In genomic region chr22:28799125-28799833, GRCh38 we compare ENCODE assay signal across 8 cellular contexts. TPM values are rescaled to one million over a fixed set of nuclear protein-coding genes. Genes with fewer than 3 reads are reported as not detected.
DNase-seq lines count a peak whose midpoint lies in the region; ATAC-seq and TF ChIP-seq lines count a peak whose summit lies in the region.

No MANE protein-coding gene starts in this region.

- H3K4me3 Mint-ChIP-seq in glutamatergic neuron (ENCODE audit: unreplicated experiment): peak overlapping the region; percentile 94

- peak overlapping the region; percentile 99 for H3K9ac ChIP-seq in parathyroid adenoma

- H3K27me3 ChIP-seq in GM06990 (replicated peaks; ENCODE audit: control insufficient read depth, insufficient read depth, low read length): no peaks in the 10 kb centered on the region
- no peaks in the 10 kb centered on the region for H3K27me3 ChIP-seq in parathyroid adenoma (ENCODE audit: control insufficient read depth, insufficient read depth, low read length)

- H3K4me3 ChIP-seq in GM06990 (replicated peaks; ENCODE audit: low read depth, low read length) (peak overlapping the region; percentile 72), parathyroid adenoma (ENCODE audit: low read depth, low read length) (peak overlapping the region; percentile 94)

- H3K4me2 ChIP-seq in parathyroid adenoma (ENCODE audit: low read length): peak overlapping the region; percentile 78

- H3K9me3 ChIP-seq in parathyroid adenoma (ENCODE audit: control insufficient read depth, low read length): no peaks in the 10 kb centered on the region

- peaks cover 17% of the 10 kb centered on the region for H3K4me1 ChIP-seq in parathyroid adenoma

- peak overlapping the region; percentile 93 for H3K27ac Mint-ChIP-seq in glutamatergic neuron (ENCODE audit: unreplicated experiment)

- H3K27me3 Mint-ChIP-seq in glutamatergic neuron (ENCODE audit: unreplicated experiment): no peaks in the 10 kb centered on the region

- peaks cover 17% of the 10 kb centered on the region for H3K79me2 ChIP-seq in parathyroid adenoma

- DNase-seq in A172 (ENCODE audit: low spot score) (peak; percentile 64), GM06990 (ENCODE audit: extremely low read depth, insufficient read length) (no peak), NCI-H460 (ENCODE audit: extremely low read depth, low read depth) (peak; percentile 93), glutamatergic neuron (no peak), GM19238 (ENCODE audit: insufficient read length, low spot score) (no peak)
- peak; percentile 35 for DNase-seq in activated naive CD4-positive, alpha-beta T cell treated with anti-CD3 and anti-CD28 coated beads, Interleukin-2, amount 50 U/mL, for 16 hours

- no peak overlapping the region for H2AFZ ChIP-seq in parathyroid adenoma

- no peaks in the 10 kb centered on the region for H3K36me3 Mint-ChIP-seq in glutamatergic neuron (ENCODE audit: unreplicated experiment)

- peaks cover 13% of the 10 kb centered on the region for H3K36me3 ChIP-seq in GM06990 (ENCODE audit: control insufficient read depth, insufficient read depth, low read length)
- H3K36me3 ChIP-seq in parathyroid adenoma (ENCODE audit: control insufficient read depth, insufficient read depth, low read length): no peaks in the 10 kb centered on the region

- ATAC-seq in GM19328 (IDR thresholded peaks at IDR 0.05; ENCODE audit: unreplicated experiment): no peak

- peaks cover 5% of the 10 kb centered on the region for H3K4me1 Mint-ChIP-seq in glutamatergic neuron (ENCODE audit: low read depth, unreplicated experiment)

- peaks cover 10% of the 10 kb centered on the region for H3K9me3 Mint-ChIP-seq in glutamatergic neuron (ENCODE audit: unreplicated experiment)

- H3K27ac ChIP-seq in parathyroid adenoma: peak overlapping the region; percentile 99

- TF ChIP-seq CTCF in GM06990 (IDR thresholded peaks at IDR 0.05; ENCODE audit: insufficient read depth, low read length, poor library complexity, severe bottlenecking): no peak
- TF ChIP-seq CTCF in glutamatergic neuron (IDR thresholded peaks at IDR 0.05; ENCODE audit: partially characterized antibody, unreplicated experiment): no peak
- TF ChIP-seq CTCF in parathyroid adenoma (IDR thresholded peaks at IDR 0.05): no peak

RNA-seq across cellular contexts. Expression of gene XBP1, which starts 1.1 kb away (rescaled TPM):
- 47.4 and 52.1 TPM in 2 replicates for total RNA-seq in A172 (2014; rRNA removed; shearing (Covaris generic))
- 290 and 298 TPM in 2 replicates for total RNA-seq in NCI-H460 (2014; rRNA removed; shearing (Covaris generic))
- 165 and 192 TPM in 2 replicates for polyA plus RNA-seq in NCI-H460 (2014; cell fraction: nucleus; rRNA removed)
- 77.4 TPM for total RNA-seq in glutamatergic neuron (ENCODE audit: unreplicated experiment)

RNA-seq across cellular contexts. Expression of gene CCDC117, which starts 26.8 kb away (rescaled TPM):
- total RNA-seq in A172 (2014; rRNA removed; shearing (Covaris generic)): 22.3 and 24.3 TPM in 2 replicates
- 21.2 and 21.5 TPM in 2 replicates for total RNA-seq in NCI-H460 (2014; rRNA removed; shearing (Covaris generic))
- 10.4 and 10.9 TPM in 2 replicates for polyA plus RNA-seq in NCI-H460 (2014; cell fraction: nucleus; rRNA removed)
- 11.7 TPM for total RNA-seq in glutamatergic neuron (ENCODE audit: unreplicated experiment)

RNA-seq across cellular contexts. Expression of gene HSCB, which starts 57.4 kb away (rescaled TPM):
- total RNA-seq in A172 (2014; rRNA removed; shearing (Covaris generic)): 10.4 and 15.4 TPM in 2 replicates
- total RNA-seq in NCI-H460 (2014; rRNA removed; shearing (Covaris generic)): 14.6 and 23.2 TPM in 2 replicates
- 4.5 and 13.6 TPM in 2 replicates for polyA plus RNA-seq in NCI-H460 (2014; cell fraction: nucleus; rRNA removed)
- total RNA-seq in glutamatergic neuron (ENCODE audit: unreplicated experiment): 5.4 TPM

RNA-seq across cellular contexts. Expression of gene CHEK2, which starts 57.7 kb away (rescaled TPM):
- total RNA-seq in A172 (2014; rRNA removed; shearing (Covaris generic)): 14.3 and 27.3 TPM in 2 replicates
- 65.4 and 77.3 TPM in 2 replicates for total RNA-seq in NCI-H460 (2014; rRNA removed; shearing (Covaris generic))
- 74.6 and 83.0 TPM in 2 replicates for polyA plus RNA-seq in NCI-H460 (2014; cell fraction: nucleus; rRNA removed)
- total RNA-seq in glutamatergic neuron (ENCODE audit: unreplicated experiment): 7.4 TPM

Comparison
In these comparisons a context has a peak if more than half of its experiments do, and no peak if none do; other contexts are left out.
1. DNase-seq: peak in A172 (single experiment), NCI-H460 (single experiment) and activated naive CD4-positive, alpha-beta T cell treated with anti-CD3 and anti-CD28 coated beads, Interleukin-2, amount 50 U/mL, for 16 hours (single experiment); none in GM06990 (single experiment), glutamatergic neuron (single experiment) and GM19238 (single experiment).